17 cellular contexts compared by ENCODE assay signal in genomic region chr10:91229683-91230082, GRCh38. TPM values are rescaled to one million over a fixed set of nuclear protein-coding genes. Genes with fewer than 3 reads are reported as not detected.
DNase-seq lines count a peak whose midpoint lies in the region; ATAC-seq, FAIRE-seq and TF ChIP-seq lines count a peak whose summit lies in the region.
"Had no signal": no experiment of that assay in that cellular context is flagged by ENCODE, and none has a peak within 500 bp of the region (broad histone marks: within the 10 kb centered on the region; RNA-seq: fewer than 3 reads in every experiment).

No MANE protein-coding gene starts in this region.

- H3K27ac ChIP-seq in small intestine (ENCODE audit: low read depth in 1 of 2, low read length in 1 of 2), result no peak overlapping the region
- no peak overlapping the region for H3K27ac ChIP-seq in heart left ventricle

- no peaks in the 10 kb centered on the region for H3K9me3 ChIP-seq in small intestine (ENCODE audit: control insufficient read depth, low read depth)
- H3K9me3 ChIP-seq in heart left ventricle, result no peaks in the 10 kb centered on the region
- H3K9me3 ChIP-seq: HAP-1 had no signal

- H3K36me3 ChIP-seq in small intestine (ENCODE audit: control insufficient read depth in 2 of 2, insufficient read depth in 2 of 2, low read length in 2 of 2) (peaks cover 0 to 7% of the 10 kb centered on the region in 2 donors), heart left ventricle (peaks cover 0 to 25% (median 13%) of the 10 kb centered on the region in 9 donors)

- no peak overlapping the region for H3K4me3 Mint-ChIP-seq in T-helper 2 cell treated with Interferon-gamma antibody and Interleukin-4, amounts not matched to agents 5 μg/mL and 100 μg/mL, for 36 hours
- H3K4me3 Mint-ChIP-seq: CD4-positive, alpha-beta memory T cell had no signal

- no peak for DNase-seq in RCC 7860 (ENCODE audit: low spot score)
- no peak for DNase-seq in small intestine
- no peak for DNase-seq in heart left ventricle
- no peak for DNase-seq in T-helper 2 cell treated with Interferon-gamma antibody and Interleukin-4, amounts not matched to agents 5 μg/mL and 100 μg/mL, for 36 hours (ENCODE audit: low spot score)
- DNase-seq: C1 segment of cervical spinal cord; Calu3; CD4-positive, alpha-beta memory T cell; COR-L47; DMS53; DMS79 treated with DMSO at 0.1 percent for 48 hours; GDM1; GOT3 had no signal

- no peak overlapping the region for H3K27ac Mint-ChIP-seq in T-helper 2 cell treated with Interferon-gamma antibody and Interleukin-4, amounts not matched to agents 5 μg/mL and 100 μg/mL, for 36 hours

- FAIRE-seq in G401.6 (lab: Jason Lieb, UNC) (peak; percentile 33), RCC 7860 (lab: Jason Lieb, UNC) (peak; percentile 65), endometrium (lab: Jason Lieb, UNC) (peak; percentile 59), small intestine (lab: Jason Lieb, UNC) (peak; percentile 81)
- FAIRE-seq: GM12878 had no signal

- peaks cover 1 to 2% of the 10 kb centered on the region in 2 donors for H3K4me1 ChIP-seq in small intestine (ENCODE audit: control insufficient read depth in 2 of 2, insufficient read depth in 1 of 2, low read depth in 1 of 2, low read length in 1 of 2)
- H3K4me1 ChIP-seq in heart left ventricle, result peaks cover 0 to 41% (median 10%) of the 10 kb centered on the region in 12 donors

- H3K36me3 Mint-ChIP-seq in T-helper 2 cell treated with Interferon-gamma antibody and Interleukin-4, amounts not matched to agents 5 μg/mL and 100 μg/mL, for 36 hours (ENCODE audit: low read depth), result peaks cover 16% of the 10 kb centered on the region

- no peak overlapping the region for H3K4me3 ChIP-seq in small intestine (ENCODE audit: low read depth in 1 of 2, low read length in 2 of 2)
- no peak overlapping the region for H3K4me3 ChIP-seq in heart left ventricle
- H3K4me3 ChIP-seq: GM12878, HAP-1 had no signal

- 33 to 82% (median 40%) methylated on average over 1 of the region's 1 CpG for WGBS in small intestine, 3 donors
- WGBS in heart left ventricle, 4 donors, result 42 to 77% (median 52%) methylated on average over 1 of the region's 1 CpG

- ATAC-seq in HG03354 (IDR thresholded peaks at IDR 0.05; ENCODE audit: poor library complexity, severe bottlenecking, unreplicated experiment), result no peak
- no peak for ATAC-seq in heart left ventricle
- ATAC-seq: GM12878 had no signal

- no peak for TF ChIP-seq CTCF in heart left ventricle (IDR thresholded peaks at IDR 0.05)

- H3K27me3 ChIP-seq in small intestine (ENCODE audit: control insufficient read depth in 2 of 2, insufficient read depth in 2 of 2, low read length in 2 of 2) (no peaks in the 10 kb centered on the region), heart left ventricle (no peaks in the 10 kb centered on the region)

- H3K9me3 Mint-ChIP-seq in T-helper 2 cell treated with Interferon-gamma antibody and Interleukin-4, amounts not matched to agents 5 μg/mL and 100 μg/mL, for 36 hours, result no peaks in the 10 kb centered on the region
- H3K9me3 Mint-ChIP-seq: CD4-positive, alpha-beta memory T cell had no signal

- intact Hi-C loops in heart left ventricle (cut with DNase I), result loop anchor here in 2 of 10 donors (10.0 kb wide), 2 partner anchors 65 to 135 kb away; no protein-coding TSS in a partner anchor

- no peak for TF ChIP-seq POLR2A in heart left ventricle (IDR thresholded peaks at IDR 0.05)

- H3K4me1 Mint-ChIP-seq in T-helper 2 cell treated with Interferon-gamma antibody and Interleukin-4, amounts not matched to agents 5 μg/mL and 100 μg/mL, for 36 hours (ENCODE audit: low read depth), result peaks cover 27% of the 10 kb centered on the region

- H3K27me3 Mint-ChIP-seq in T-helper 2 cell treated with Interferon-gamma antibody and Interleukin-4, amounts not matched to agents 5 μg/mL and 100 μg/mL, for 36 hours (ENCODE audit: low read depth), result no peaks in the 10 kb centered on the region
- H3K27me3 Mint-ChIP-seq: CD4-positive, alpha-beta memory T cell had no signal

RNA-seq across cellular contexts. Expression of gene PCGF5, which starts 9.2 kb away (rescaled TPM):
- polyA plus RNA-seq in small intestine (10 to 100 TPM; 34.7 to 60.2 (median 43.5) TPM), heart left ventricle (10 to 100 TPM; 58.2 to 86.3 TPM)
- total RNA-seq in heart left ventricle, result 10 to 100 TPM; 54.2 to 90.7 (median 85.6) TPM
